11 cellular contexts compared by ENCODE assay signal in the genomic region with DNA sequence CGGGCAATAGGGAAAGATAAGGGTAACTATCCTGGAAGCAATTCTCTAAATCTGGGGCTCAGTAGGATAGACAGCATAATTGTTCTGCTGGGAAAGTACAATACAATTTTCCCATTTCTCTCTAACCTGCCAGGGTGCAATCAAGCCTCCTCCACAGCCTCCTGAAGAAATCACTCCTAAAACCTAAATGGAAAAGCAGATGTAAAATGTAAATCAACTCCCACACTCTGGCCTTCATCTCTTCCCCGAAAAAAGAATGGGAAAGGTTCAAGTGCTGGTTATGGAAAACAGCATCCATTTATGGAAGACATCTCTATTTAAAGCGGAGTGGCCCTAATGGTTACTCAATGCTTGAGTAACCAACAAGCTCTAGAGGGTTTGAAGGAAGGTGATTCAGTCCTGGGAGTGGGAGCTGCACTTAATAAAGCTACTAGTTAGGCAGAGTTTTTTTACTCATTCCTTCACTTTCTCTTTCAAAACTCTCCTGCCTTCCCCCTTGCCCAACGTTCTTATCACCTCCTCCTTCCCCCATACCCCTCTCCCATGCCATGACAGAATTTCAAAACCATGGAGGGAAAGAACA. TPM values are rescaled to one million over a fixed set of nuclear protein-coding genes. Genes with fewer than 3 reads are reported as not detected.
DNase-seq lines count a peak whose midpoint lies in the region; ATAC-seq lines count a peak whose summit lies in the region.
"Had no signal": no experiment of that assay in that cellular context is flagged by ENCODE, and none has a peak within 500 bp of the region (broad histone marks: within the 10 kb centered on the region; RNA-seq: fewer than 3 reads in every experiment).

No MANE protein-coding gene starts in this region.

- no peak overlapping the region for H3K4me3 ChIP-seq in stomach smooth muscle (ENCODE audit: low read length in 2 of 2)

- no peaks in the 10 kb centered on the region for H3K27me3 Mint-ChIP-seq in activated naive CD4-positive, alpha-beta T cell treated with anti-CD3 and anti-CD28 coated beads, Interleukin-2, amount 50 U/mL, for 24 hours
- no peaks in the 10 kb centered on the region for H3K27me3 Mint-ChIP-seq in activated naive CD8-positive, alpha-beta T cell treated with anti-CD3 and anti-CD28 coated beads, Interleukin-2, amount 10 ng/mL, durations not matched to agents 7 days and 5 days
- H3K27me3 Mint-ChIP-seq: IgD-negative memory B cell had no signal

- H3K36me3 Mint-ChIP-seq in activated naive CD4-positive, alpha-beta T cell treated with anti-CD3 and anti-CD28 coated beads, Interleukin-2, amount 50 U/mL, for 24 hours = peaks cover 1% of the 10 kb centered on the region
- peaks cover 16 to 62% of the 10 kb centered on the region in 2 donors for H3K36me3 Mint-ChIP-seq in activated naive CD4-positive, alpha-beta T cell treated with anti-CD3 and anti-CD28 coated beads, Interleukin-2, amount 50 U/mL, for 72 hours
- H3K36me3 Mint-ChIP-seq in activated naive CD8-positive, alpha-beta T cell treated with anti-CD3 and anti-CD28 coated beads, Interleukin-2, amount 10 ng/mL, durations not matched to agents 7 days and 5 days = peaks cover 62% of the 10 kb centered on the region
- H3K36me3 Mint-ChIP-seq: IgD-negative memory B cell had no signal

- peaks cover 0 to 7% of the 10 kb centered on the region in 2 donors for H3K36me3 ChIP-seq in stomach smooth muscle (ENCODE audit: control insufficient read depth in 2 of 2, insufficient read depth in 2 of 2, low read length in 2 of 2)

- peak overlapping the region; percentile 71 for H3K27ac Mint-ChIP-seq in activated naive CD4-positive, alpha-beta T cell treated with anti-CD3 and anti-CD28 coated beads, Interleukin-2, amount 50 U/mL, for 24 hours
- H3K27ac Mint-ChIP-seq in activated naive CD4-positive, alpha-beta T cell treated with anti-CD3 and anti-CD28 coated beads, Interleukin-2, amount 50 U/mL, for 72 hours = peak overlapping the region in 1 of 2 donors; percentile 54
- peak overlapping the region; percentile 70 for H3K27ac Mint-ChIP-seq in activated naive CD8-positive, alpha-beta T cell treated with anti-CD3 and anti-CD28 coated beads, Interleukin-2, amount 10 ng/mL, durations not matched to agents 7 days and 5 days
- H3K27ac Mint-ChIP-seq: IgD-negative memory B cell had no signal

- no peaks in the 10 kb centered on the region for H3K27me3 ChIP-seq in stomach smooth muscle (ENCODE audit: control insufficient read depth in 1 of 2, insufficient read depth in 2 of 2, low read length in 2 of 2)

- peak overlapping the region; percentile 56 for H3K27ac ChIP-seq in stomach smooth muscle (ENCODE audit: low read length)
- H3K27ac ChIP-seq: VCaP had no signal

- DNase-seq in activated naive CD4-positive, alpha-beta T cell treated with anti-CD3 and anti-CD28 coated beads, Interleukin-2, amount 50 U/mL, for 72 hours (ENCODE audit: low spot score in 2 of 2) = no peak
- no peak for DNase-seq in activated naive CD8-positive, alpha-beta T cell treated with anti-CD3 and anti-CD28 coated beads, Interleukin-2, amount 10 ng/mL, durations not matched to agents 7 days and 5 days
- DNase-seq in inferior parietal cortex (ENCODE audit: extremely low spot score) = peak; percentile 43
- no peak for DNase-seq in activated CD4-positive, CD25-positive, alpha-beta regulatory T cell (lab: John Stamatoyannopoulos, UW)
- DNase-seq: effector memory CD4-positive, alpha-beta T cell had no signal

- H3K4me3 Mint-ChIP-seq in activated naive CD4-positive, alpha-beta T cell treated with anti-CD3 and anti-CD28 coated beads, Interleukin-2, amount 50 U/mL, for 24 hours = no peak overlapping the region
- peak overlapping the region; percentile 59 for H3K4me3 Mint-ChIP-seq in activated naive CD8-positive, alpha-beta T cell treated with anti-CD3 and anti-CD28 coated beads, Interleukin-2, amount 10 ng/mL, durations not matched to agents 7 days and 5 days
- H3K4me3 Mint-ChIP-seq: IgD-negative memory B cell had no signal

- H3K4me1 ChIP-seq in stomach smooth muscle (ENCODE audit: control insufficient read depth, insufficient read depth, low read length) = peaks cover 4% of the 10 kb centered on the region

- H3K4me1 Mint-ChIP-seq in activated naive CD4-positive, alpha-beta T cell treated with anti-CD3 and anti-CD28 coated beads, Interleukin-2, amount 50 U/mL, for 24 hours = peaks cover 45% of the 10 kb centered on the region
- peaks cover 53% of the 10 kb centered on the region for H3K4me1 Mint-ChIP-seq in activated naive CD8-positive, alpha-beta T cell treated with anti-CD3 and anti-CD28 coated beads, Interleukin-2, amount 10 ng/mL, durations not matched to agents 7 days and 5 days

- H3K9me3 Mint-ChIP-seq in activated naive CD4-positive, alpha-beta T cell treated with anti-CD3 and anti-CD28 coated beads, Interleukin-2, amount 50 U/mL, for 24 hours = no peaks in the 10 kb centered on the region
- H3K9me3 Mint-ChIP-seq in activated naive CD4-positive, alpha-beta T cell treated with anti-CD3 and anti-CD28 coated beads, Interleukin-2, amount 50 U/mL, for 72 hours = peaks cover 0 to 6% of the 10 kb centered on the region in 2 donors
- H3K9me3 Mint-ChIP-seq in activated naive CD8-positive, alpha-beta T cell treated with anti-CD3 and anti-CD28 coated beads, Interleukin-2, amount 10 ng/mL, durations not matched to agents 7 days and 5 days = no peaks in the 10 kb centered on the region
- H3K9me3 Mint-ChIP-seq: IgD-negative memory B cell had no signal

- H3K9me3 ChIP-seq in stomach smooth muscle (ENCODE audit: control insufficient read depth in 2 of 2, low read length in 2 of 2) = no peaks in the 10 kb centered on the region

- no peak overlapping the region for H3K9ac ChIP-seq in stomach smooth muscle (ENCODE audit: low read length in 2 of 2)

- POLR2A ChIA-PET in activated naive CD8-positive, alpha-beta T cell treated with anti-CD3 and anti-CD28 coated beads, Interleukin-2, amount 10 ng/mL, durations not matched to agents 7 days and 5 days (lab: Charles Lee) = interaction anchor here (1.3 kb wide), 1 partner anchor 69 kb away, joined by 3 read pairs; no protein-coding TSS in a partner anchor

- ATAC-seq in activated naive CD4-positive, alpha-beta T cell treated with anti-CD3 and anti-CD28 coated beads, Interleukin-2, amount 50 U/mL, for 72 hours = no peak
- ATAC-seq in activated naive CD8-positive, alpha-beta T cell treated with anti-CD3 and anti-CD28 coated beads, Interleukin-2, amount 10 ng/mL, durations not matched to agents 7 days and 5 days (ENCODE audit: low read depth) = no peak
- no peak for ATAC-seq in HG02642 (IDR thresholded peaks at IDR 0.05; ENCODE audit: poor library complexity, unreplicated experiment)
- ATAC-seq in GM18861 (IDR thresholded peaks at IDR 0.05; ENCODE audit: unreplicated experiment) = no peak

RNA-seq across cellular contexts. Expression of gene MMD, which starts 5.1 kb away (rescaled TPM):
- total RNA-seq in activated naive CD4-positive, alpha-beta T cell treated with anti-CD3 and anti-CD28 coated beads, Interleukin-2, amount 50 U/mL, for 72 hours = 10 to 100 TPM; 15.7 to 23.7 TPM
- 10 to 100 TPM; 40.6 to 44.8 TPM for total RNA-seq in activated naive CD8-positive, alpha-beta T cell treated with anti-CD3 and anti-CD28 coated beads, Interleukin-2, amount 10 ng/mL, durations not matched to agents 7 days and 5 days
